9 cellular contexts compared by ENCODE assay signal in the genomic region with DNA sequence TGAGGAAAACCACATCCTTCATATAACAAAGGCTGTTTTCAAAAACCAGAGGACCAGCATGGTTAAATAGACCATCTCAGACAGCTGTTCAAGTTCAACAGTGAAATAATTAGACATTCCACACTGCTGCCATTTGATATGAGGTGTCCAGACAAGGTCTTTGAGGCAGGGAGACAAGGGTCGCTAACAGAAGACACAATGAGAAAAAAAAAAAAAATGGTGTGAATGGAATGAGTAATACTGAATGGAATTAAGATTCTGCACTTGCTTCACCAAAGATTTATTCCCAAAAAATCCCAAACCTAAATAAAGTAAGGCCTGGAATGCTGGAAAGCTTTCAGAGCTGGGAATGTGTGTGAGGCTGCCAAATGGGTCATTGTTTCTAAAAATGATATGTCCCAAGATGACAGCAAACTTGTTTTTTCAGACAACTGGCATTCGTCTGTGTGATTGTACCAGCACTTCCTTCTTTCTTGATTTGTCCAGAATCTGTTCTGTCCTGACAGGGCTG.
DNase-seq lines count a peak whose midpoint lies in the region; ATAC-seq and TF ChIP-seq lines count a peak whose summit lies in the region.
"Had no signal": no experiment of that assay in that cellular context is flagged by ENCODE, and none has a peak within 500 bp of the region (broad histone marks: within the 10 kb centered on the region; RNA-seq: fewer than 3 reads in every experiment).

No MANE protein-coding gene starts in this region.

- no peak overlapping the region for H3K27ac ChIP-seq in CD4-positive, alpha-beta memory T cell (ENCODE audit: low read depth, low read length)
- no peak overlapping the region for H3K27ac ChIP-seq in GM23338 (ENCODE audit: low read depth)
- H3K27ac ChIP-seq: gastrocnemius medialis had no signal

- H3K4me3 ChIP-seq in CD4-positive, alpha-beta memory T cell (ENCODE audit: low read length in 2 of 2) = no peak overlapping the region
- H3K4me3 ChIP-seq in GM23338 = no peak overlapping the region
- H3K4me3 ChIP-seq: gastrocnemius medialis had no signal

- peaks cover 17 to 43% (median 30%) of the 10 kb centered on the region in 4 donors for H3K4me1 Mint-ChIP-seq in CD4-positive, alpha-beta memory T cell
- H3K4me1 Mint-ChIP-seq in GM23338 = no peaks in the 10 kb centered on the region; the same call in 2 of the 3 replicates
- peaks cover 23% of the 10 kb centered on the region for H3K4me1 Mint-ChIP-seq in activated naive CD8-positive, alpha-beta T cell treated with anti-CD3 and anti-CD28 coated beads for 36 hours

- ATAC-seq in GM23338 (no peak), HG03135 (IDR thresholded peaks at IDR 0.05; ENCODE audit: unreplicated experiment) (no peak)
- ATAC-seq: gastrocnemius medialis had no signal

- H3F3A ChIP-seq in GM23338 (replicated peaks; ENCODE audit: low read depth) = no peaks in the 10 kb centered on the region

- H3K27me3 Mint-ChIP-seq in CD4-positive, alpha-beta memory T cell = no peaks in the 10 kb centered on the region
- H3K27me3 Mint-ChIP-seq in GM23338 (ENCODE audit: insufficient read depth, low read depth, poor library complexity) = no peaks in the 10 kb centered on the region
- no peaks in the 10 kb centered on the region for H3K27me3 Mint-ChIP-seq in activated naive CD8-positive, alpha-beta T cell treated with anti-CD3 and anti-CD28 coated beads for 36 hours

- no peaks in the 10 kb centered on the region for H3K36me3 ChIP-seq in CD4-positive, alpha-beta memory T cell (ENCODE audit: insufficient read depth, low read length)
- no peaks in the 10 kb centered on the region for H3K36me3 ChIP-seq in GM23338 (ENCODE audit: insufficient read depth)
- H3K36me3 ChIP-seq: gastrocnemius medialis had no signal

- no peaks in the 10 kb centered on the region for H3K9me3 ChIP-seq in CD4-positive, alpha-beta memory T cell (ENCODE audit: control insufficient read depth in 1 of 2, low read length in 2 of 2)
- H3K9me3 ChIP-seq: gastrocnemius medialis had no signal

- no peaks in the 10 kb centered on the region for H3K79me2 ChIP-seq in GM23338 (replicated peaks; ENCODE audit: insufficient read depth)

- CTCF ChIA-PET in CD4-positive, alpha-beta memory T cell (lab: Charles Lee; ENCODE audit: partially characterized antibody) = interaction anchor here (0.7 to 1.2 kb wide), 6 partner anchors 8 to 344 kb away, joined by 3 to 4 read pairs (median 3); no protein-coding TSS in a partner anchor

- peaks cover 28% of the 10 kb centered on the region for H3K4me1 ChIP-seq in CD4-positive, alpha-beta memory T cell (ENCODE audit: insufficient read depth, low read length)
- no peaks in the 10 kb centered on the region; the same call in 1 of the 2 replicates for H3K4me1 ChIP-seq in GM23338 (ENCODE audit: insufficient read depth)
- H3K4me1 ChIP-seq: gastrocnemius medialis had no signal

- peak overlapping the region; percentile 70; the same call in 1 of the 2 replicates for H2AFZ ChIP-seq in GM23338

- H4K20me1 ChIP-seq in GM23338 (replicated peaks; ENCODE audit: insufficient read depth) = no peaks in the 10 kb centered on the region

- no peaks in the 10 kb centered on the region for H3K27me3 ChIP-seq in CD4-positive, alpha-beta memory T cell (ENCODE audit: insufficient read depth, low read length)
- no peaks in the 10 kb centered on the region for H3K27me3 ChIP-seq in GM23338 (ENCODE audit: insufficient read depth)
- H3K27me3 ChIP-seq: gastrocnemius medialis had no signal

- peak overlapping the region; percentile 40 to 90 (median 83) for H3K27ac Mint-ChIP-seq in CD4-positive, alpha-beta memory T cell
- H3K27ac Mint-ChIP-seq in GM23338 = no peak overlapping the region
- peak overlapping the region; percentile 70 for H3K27ac Mint-ChIP-seq in activated naive CD8-positive, alpha-beta T cell treated with anti-CD3 and anti-CD28 coated beads for 36 hours

- POLR2A ChIA-PET in CD4-positive, alpha-beta memory T cell (lab: Charles Lee; ENCODE audit: partially characterized antibody) = interaction anchor here (1.0 to 2.4 kb wide), 9 partner anchors 22 to 85 kb away, joined by 3 to 19 read pairs (median 5); a partner anchor contains a TSS

- H3K36me3 Mint-ChIP-seq in CD4-positive, alpha-beta memory T cell = peaks cover 5 to 12% of the 10 kb centered on the region in 2 donors
- no peaks in the 10 kb centered on the region for H3K36me3 Mint-ChIP-seq in GM23338 (ENCODE audit: low read depth)
- peaks cover 4% of the 10 kb centered on the region for H3K36me3 Mint-ChIP-seq in activated naive CD8-positive, alpha-beta T cell treated with anti-CD3 and anti-CD28 coated beads for 36 hours

- H3K4me2 ChIP-seq in GM23338 = no peak overlapping the region

- H3K4me3 Mint-ChIP-seq in CD4-positive, alpha-beta memory T cell = peak overlapping the region in 6 of 8 donors; percentile 18 to 70 (median 32)
- no peak overlapping the region for H3K4me3 Mint-ChIP-seq in GM23338
- H3K4me3 Mint-ChIP-seq in activated naive CD8-positive, alpha-beta T cell treated with anti-CD3 and anti-CD28 coated beads for 36 hours = no peak overlapping the region

- intact Hi-C loops in CD4-positive, alpha-beta memory T cell (cut with micrococcal nuclease) = no loop called here
- intact Hi-C loops in cardiac septum (cut with DNase I) = no loop called here

- no peaks in the 10 kb centered on the region for H3K9me2 ChIP-seq in GM23338 (ENCODE audit: insufficient read depth)

- peaks cover 0 to 5% (median 0%) of the 10 kb centered on the region in 8 donors for H3K9me3 Mint-ChIP-seq in CD4-positive, alpha-beta memory T cell
- no peaks in the 10 kb centered on the region for H3K9me3 Mint-ChIP-seq in GM23338
- H3K9me3 Mint-ChIP-seq in activated naive CD8-positive, alpha-beta T cell treated with anti-CD3 and anti-CD28 coated beads for 36 hours = no peaks in the 10 kb centered on the region

- TF ChIP-seq CTCF in GM23338 (conservative IDR thresholded peaks at IDR 0.05; ENCODE audit: low read depth in 2 of 2) = no peak

- DNase-seq in CD4-positive, alpha-beta memory T cell = no peak
- no peak for DNase-seq in GM23338 (ENCODE audit: low spot score)
- DNase-seq in activated naive CD8-positive, alpha-beta T cell treated with anti-CD3 and anti-CD28 coated beads for 36 hours = no peak
- DNase-seq in lung microvascular endothelial cell (ENCODE audit: low read depth in 2 of 2) = peak; percentile 34 to 49
- DNase-seq in cardiac septum (ENCODE audit: low spot score) = no peak
- DNase-seq in activated effector memory CD4-positive, alpha-beta T cell treated with anti-CD3 and anti-CD28 coated beads, Interleukin-2, amount 50 U/mL, for 16 hours = no peak
- no peak for DNase-seq in activated T-cell treated with anti-CD3 and anti-CD28 coated beads, Interleukin-2, amount 50 U/mL, for 1 hour
- DNase-seq: gastrocnemius medialis had no signal

TF ChIP-seq in GM23338, 12 proteins besides CTCF, POLR2A, EP300 and RAD21:
- no peak for TF ChIP-seq NANOG (IDR thresholded peaks at IDR 0.05; ENCODE audit: borderline replicate concordance)
- TF ChIP-seq, protein P1, sequence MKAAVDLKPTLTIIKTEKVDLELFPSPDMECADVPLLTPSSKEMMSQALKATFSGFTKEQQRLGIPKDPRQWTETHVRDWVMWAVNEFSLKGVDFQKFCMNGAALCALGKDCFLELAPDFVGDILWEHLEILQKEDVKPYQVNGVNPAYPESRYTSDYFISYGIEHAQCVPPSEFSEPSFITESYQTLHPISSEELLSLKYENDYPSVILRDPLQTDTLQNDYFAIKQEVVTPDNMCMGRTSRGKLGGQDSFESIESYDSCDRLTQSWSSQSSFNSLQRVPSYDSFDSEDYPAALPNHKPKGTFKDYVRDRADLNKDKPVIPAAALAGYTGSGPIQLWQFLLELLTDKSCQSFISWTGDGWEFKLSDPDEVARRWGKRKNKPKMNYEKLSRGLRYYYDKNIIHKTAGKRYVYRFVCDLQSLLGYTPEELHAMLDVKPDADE (IDR thresholded peaks at IDR 0.05) = no peak
- TF ChIP-seq JUNB (IDR thresholded peaks at IDR 0.05; ENCODE audit: unreplicated experiment) = no peak
- no peak for TF ChIP-seq POLR2AphosphoS5 (IDR thresholded peaks at IDR 0.05; ENCODE audit: low read depth)
- no peak for TF ChIP-seq CREB1 (CRISPR knock-in tag; IDR thresholded peaks at IDR 0.05; ENCODE audit: low read depth)
- TF ChIP-seq STAT1 (IDR thresholded peaks at IDR 0.05; ENCODE audit: unreplicated experiment) = no peak

Comparison
In these comparisons a context has a peak if more than half of its experiments do, and no peak if none do; other contexts are left out.
1. DNase-seq: peak in lung microvascular endothelial cell (2 of 2); none in CD4-positive, alpha-beta memory T cell (0 of 5), GM23338 (single experiment), activated naive CD8-positive, alpha-beta T cell treated with anti-CD3 and anti-CD28 coated beads for 36 hours (single experiment), cardiac septum (single experiment), activated effector memory CD4-positive, alpha-beta T cell treated with anti-CD3 and anti-CD28 coated beads, Interleukin-2, amount 50 U/mL, for 16 hours (single experiment) and activated T-cell treated with anti-CD3 and anti-CD28 coated beads, Interleukin-2, amount 50 U/mL, for 1 hour (single experiment).
2. H3K4me3 Mint-ChIP-seq: peak in CD4-positive, alpha-beta memory T cell (6 of 8); none in GM23338 (single experiment) and activated naive CD8-positive, alpha-beta T cell treated with anti-CD3 and anti-CD28 coated beads for 36 hours (single experiment).